Comparison of ENCODE assay signal across 8 cellular contexts in genomic region chr10:37976091-37976879, GRCh38. TPM values are rescaled to one million over a fixed set of nuclear protein-coding genes. Genes with fewer than 3 reads are reported as not detected.
DNase-seq lines count a peak whose midpoint lies in the region; ATAC-seq and TF ChIP-seq lines count a peak whose summit lies in the region.

ZNF25 (minus strand) TSS chr10:37976647; CDS start chr10:37971722, 4,925 bp downstream.

- no peaks in the 10 kb centered on the region for H4K20me1 ChIP-seq in PC-3 (ENCODE audit: low read length)

- peak within 1 kb of the TSS; percentile 89 for H3K4me3 Mint-ChIP-seq in activated T-cell treated with anti-CD3 and anti-CD28 coated beads, Interleukin-2, amount 50 U/mL, for 4 hours

- peak within 1 kb of the TSS; percentile 59 for H3K27ac ChIP-seq in PC-3 (ENCODE audit: low read length)
- H3K27ac ChIP-seq in esophagus (ENCODE audit: low read depth in 2 of 2, low read length in 1 of 2) = peak within 1 kb of the TSS; percentile 92 to 96

- TF ChIP-seq CTCF in PC-3 (conservative IDR thresholded peaks at IDR 0.05; ENCODE audit: low read depth, low read length) = peak; percentile 97

- H3K4me1 ChIP-seq in PC-3 (ENCODE audit: insufficient read depth, low read length) (peaks cover 11% of the 10 kb centered on the region; the same call in 1 of the 2 replicates), esophagus (ENCODE audit: control insufficient read depth in 2 of 2, insufficient read depth in 2 of 2, low read length in 1 of 2) (no peaks in the 10 kb centered on the region), mucosa of stomach (ENCODE audit: control insufficient read depth, insufficient read depth, low read length) (no peaks in the 10 kb centered on the region)

- H3K4me2 ChIP-seq in PC-3 (ENCODE audit: low read length) = peak within 1 kb of the TSS; percentile 92

- no peaks in the 10 kb centered on the region for H3K36me3 Mint-ChIP-seq in activated T-cell treated with anti-CD3 and anti-CD28 coated beads, Interleukin-2, amount 50 U/mL, for 4 hours (ENCODE audit: insufficient read depth)

- no peaks in the 10 kb centered on the region for H3K9me2 ChIP-seq in PC-3 (replicated peaks; ENCODE audit: low read length)

- H3K36me3 ChIP-seq in PC-3 (ENCODE audit: low read depth, low read length) = peaks cover 4% of the 10 kb centered on the region; the same call in 1 of the 2 replicates
- no peaks in the 10 kb centered on the region for H3K36me3 ChIP-seq in esophagus (ENCODE audit: control insufficient read depth in 2 of 2, insufficient read depth in 2 of 2, low read length in 1 of 2)
- no peaks in the 10 kb centered on the region for H3K36me3 ChIP-seq in mucosa of stomach (ENCODE audit: control insufficient read depth, insufficient read depth, low read length)

- no peaks in the 10 kb centered on the region for H3K27me3 Mint-ChIP-seq in activated T-cell treated with anti-CD3 and anti-CD28 coated beads, Interleukin-2, amount 50 U/mL, for 4 hours (ENCODE audit: low read depth)

- H3K9me3 Mint-ChIP-seq in activated T-cell treated with anti-CD3 and anti-CD28 coated beads, Interleukin-2, amount 50 U/mL, for 4 hours = no peaks in the 10 kb centered on the region

- H3K79me2 ChIP-seq in PC-3 (ENCODE audit: low read length) = 0 out of 2 replicates have a peak, but pooled peaks cover 19% of the 10 kb centered on the region

- H3K9ac ChIP-seq in PC-3 (ENCODE audit: low read length) (peak within 1 kb of the TSS; percentile 91), mucosa of stomach (ENCODE audit: low read length) (peak within 1 kb of the TSS; percentile 91)

- POLR2A ChIA-PET in PC-3 (lab: Charles Lee; ENCODE audit: unreplicated experiment) = interaction anchor here (0.6 kb wide), 3 partner anchors 34 to 117 kb away, joined by 4 to 19 read pairs (median 6); no protein-coding TSS in a partner anchor

- ATAC-seq in GM21619 (IDR thresholded peaks at IDR 0.05; ENCODE audit: unreplicated experiment) (peak; percentile 93), PC-3 (peak; percentile 94)
- peak; percentile 94 for ATAC-seq in activated T-cell treated with anti-CD3 and anti-CD28 coated beads, Interleukin-2, amount 50 U/mL, for 4 hours

- no TSS peak for BruUV-seq in PC-3 (replicated peaks; lab: Mats Ljungman, UMichigan)

- H3K4me3 ChIP-seq in Jurkat, Clone E6-1 (ENCODE audit: low read length) = peak within 1 kb of the TSS; percentile 83
- H3K4me3 ChIP-seq in PC-3 (ENCODE audit: low read length) (peak within 1 kb of the TSS; percentile 83), esophagus (ENCODE audit: low read depth in 1 of 2, low read length in 2 of 2) (peak within 1 kb of the TSS; percentile 66 to 93), mucosa of stomach (ENCODE audit: low read length) (peak within 1 kb of the TSS; percentile 61)

- peaks cover 23% of the 10 kb centered on the region for H3K4me1 Mint-ChIP-seq in activated T-cell treated with anti-CD3 and anti-CD28 coated beads, Interleukin-2, amount 50 U/mL, for 4 hours (ENCODE audit: low read depth)

- CTCF ChIA-PET in PC-3 (lab: Charles Lee) = interaction anchor here (0.6 to 0.8 kb wide), 5 partner anchors 10 to 1107 kb away, joined by 3 to 11 read pairs (median 6); partner anchors contain the start of gene ZNF33A

- peak within 1 kb of the TSS; percentile 94 for H2AFZ ChIP-seq in PC-3 (ENCODE audit: low read length)

- H3K9me3 ChIP-seq in PC-3 (ENCODE audit: low read length) (0 out of 2 replicates have a peak, but pooled peaks cover 5% of the 10 kb centered on the region), esophagus (ENCODE audit: control insufficient read depth in 2 of 2, insufficient read depth in 1 of 2, low read depth in 1 of 2, low read length in 1 of 2) (no peaks in the 10 kb centered on the region), mucosa of stomach (ENCODE audit: control insufficient read depth, low read length) (no peaks in the 10 kb centered on the region)

- intact Hi-C loops in PC-3 (cut with micrococcal nuclease) = loop anchor here (1.0 to 10.0 kb wide), 7 partner anchors 34 to 389 kb away; partner anchors contain the start of genes ZNF248, ZNF33A and ZNF37A

- DNase-seq in DMS53 treated with DMSO at 0.1 percent for 48 hours (lab: John Stamatoyannopoulos, UW; ENCODE audit: unreplicated experiment) (peak; percentile 97), PC-3 (peak; percentile 100)
- peak; percentile 100 for DNase-seq in Jurkat, Clone E6-1 (ENCODE audit: low read depth, low spot score)
- peak; percentile 95 for DNase-seq in activated T-cell treated with anti-CD3 and anti-CD28 coated beads, Interleukin-2, amount 50 U/mL, for 4 hours
- peak; percentile 90 to 96 for DNase-seq in stimulated activated CD8-positive, alpha-beta memory T cell treated with anti-CD3 and anti-CD28 coated beads, Interleukin-7, amount 100 ng/mL, for 1 hour (ENCODE audit: low read depth in 2 of 2)

- H3K27me3 ChIP-seq in PC-3 (ENCODE audit: low read length) = no peaks in the 10 kb centered on the region
- H3K27me3 ChIP-seq in esophagus (ENCODE audit: control insufficient read depth in 1 of 2, insufficient read depth in 2 of 2, low read length in 2 of 2) = no peaks in the 10 kb centered on the region
- no peaks in the 10 kb centered on the region for H3K27me3 ChIP-seq in mucosa of stomach (ENCODE audit: control insufficient read depth, insufficient read depth, low read length)

- 0% methylated on average over 61 to 66 of the region's 66 CpGs for WGBS in esophagus, 2 donors

- no peaks in the 10 kb centered on the region for H3F3A ChIP-seq in PC-3 (ENCODE audit: low read length, unreplicated experiment)

RNA-seq across cellular contexts. Expression of gene ZNF25, which starts in this region (rescaled TPM):
- polyA plus RNA-seq in Jurkat, Clone E6-1 (2012; ENCODE audit: insufficient read depth, insufficient read length) = 11.9 TPM
- 2.4 and 3.9 TPM in 2 replicates for total RNA-seq in PC-3 (2014; rRNA removed)
- total RNA-seq in activated T-cell treated with anti-CD3 and anti-CD28 coated beads, Interleukin-2, amount 50 U/mL, for 4 hours = 1 to 10 TPM; 2.9 to 3.5 (median 3.1) TPM
- polyA plus RNA-seq in esophagus = 1 to 10 TPM; 1.7 to 2.0 TPM

Comparison
In these comparisons a context has a peak if more than half of its experiments do, and no peak if none do; other contexts are left out.
1. Peak in every context shown above with its lines: DNase-seq, ATAC-seq, H3K4me3 ChIP-seq and H3K27ac ChIP-seq.